28 cellular contexts compared by ENCODE assay signal in genomic region chr6:24340998-24341934, GRCh38. TPM values are rescaled to one million over a fixed set of nuclear protein-coding genes. Genes with fewer than 3 reads are reported as not detected.
DNase-seq lines count a peak whose midpoint lies in the region; ATAC-seq and TF ChIP-seq lines count a peak whose summit lies in the region.
"Had no signal": no experiment of that assay in that cellular context is flagged by ENCODE, and none has a peak within 500 bp of the region (broad histone marks: within the 10 kb centered on the region; RNA-seq: fewer than 3 reads in every experiment).

No MANE protein-coding gene starts in this region.

- DNase-seq in Calu3 (peak; percentile 67), WTC11 (ENCODE audit: low spot score) (no peak), glomerular visceral epithelial cell (ENCODE audit: extremely low spot score) (peak; percentile 82), mucosa of gallbladder (ENCODE audit: low spot score) (peak; percentile 20), NCI-H774 (lab: John Stamatoyannopoulos, UW) (no peak), dedifferentiated amniotic fluid mesenchymal stem cell (ENCODE audit: extremely low spot score) (no peak), superior temporal gyrus (ENCODE audit: extremely low spot score) (no peak)
- no peak for DNase-seq in activated naive CD4-positive, alpha-beta T cell treated with anti-CD3 and anti-CD28 coated beads for 36 hours
- DNase-seq: CD4-positive, CD25-positive, alpha-beta regulatory T cell; DMS79; foreskin keratinocyte; H7; hippocampal formation; mesendoderm; MV-4-11; natural killer cell; NCI-H2081; NCI-H446 treated with DMSO at 0.1 percent for 48 hours; NK-92 treated with Interleukin-12 subunit alpha and Interleukin-12 subunit beta, amount 100 ng/mL, for 24 hours; stimulated activated CD4-positive, alpha-beta T cell treated with anti-CD3 and anti-CD28 coated beads, Interleukin-1b, Interleukin-23, amount 100 ng/mL, for 48 hours; T1000 had no signal

- POLR2A ChIA-PET in WTC11 (lab: Charles Lee): no interaction called here

- CTCF ChIA-PET in Calu3 (lab: Charles Lee) (interaction anchor here (0.6 to 2.2 kb wide), 9 partner anchors 10 to 900 kb away, joined by 3 to 14 read pairs (median 6); partner anchors contain the start of genes DCDC2 and MRS2), WTC11 (lab: Charles Lee) (no interaction called here)
- CTCF ChIA-PET in activated naive CD4-positive, alpha-beta T cell treated with anti-CD3 and anti-CD28 coated beads for 36 hours (lab: Charles Lee): no interaction called here

- H3K4me3 Mint-ChIP-seq in Calu3 (ENCODE audit: low read depth, unreplicated experiment): peak overlapping the region; percentile 27
- no peak overlapping the region for H3K4me3 Mint-ChIP-seq in WTC11
- H3K4me3 Mint-ChIP-seq in activated naive CD4-positive, alpha-beta T cell treated with anti-CD3 and anti-CD28 coated beads for 36 hours: no peak overlapping the region
- H3K4me3 Mint-ChIP-seq: activated naive CD8-positive, alpha-beta T cell; activated T-helper 1 cell treated with anti-CD3 and anti-CD28 coated beads, Interleukin-12 subunit alpha, Interleukin-12 subunit beta, Interleukin-2, Interleukin-4 antibody, amounts not matched to agents 30 ng/mL and 10 ng/mL and 1 ng/mL, durations not matched to agents 14 hours and 24 hours and 36 hours; CD4-positive, CD25-positive, alpha-beta regulatory T cell; natural killer cell; stimulated activated memory B cell treated with anti-CD40 and anti-IgM and Interleukin-4, amounts not matched to agents 10 μg/mL and 1 μg/mL and 100 μg/mL, for 72 hours had no signal

- no TSS peak for BruUV-seq in Calu3 (replicated peaks; lab: Mats Ljungman, UMichigan)

- no peak for ATAC-seq in WTC11
- ATAC-seq: foreskin keratinocyte; natural killer cell; stimulated activated memory B cell treated with anti-CD40 and anti-IgM and Interleukin-4, amounts not matched to agents 10 μg/mL and 1 μg/mL and 100 μg/mL, for 72 hours had no signal

- no peaks in the 10 kb centered on the region for H3K27me3 Mint-ChIP-seq in Calu3 (ENCODE audit: unreplicated experiment)
- peaks cover 6% of the 10 kb centered on the region; the same call in 1 of the 2 replicates for H3K27me3 Mint-ChIP-seq in WTC11 (ENCODE audit: low read depth)
- peaks cover 11% of the 10 kb centered on the region for H3K27me3 Mint-ChIP-seq in activated naive CD4-positive, alpha-beta T cell treated with anti-CD3 and anti-CD28 coated beads for 36 hours (ENCODE audit: low read depth)

- H3K27ac Mint-ChIP-seq in Calu3 (ENCODE audit: unreplicated experiment) (peak overlapping the region; percentile 80), WTC11 (no peak overlapping the region)
- H3K27ac Mint-ChIP-seq in activated naive CD4-positive, alpha-beta T cell treated with anti-CD3 and anti-CD28 coated beads for 36 hours: no peak overlapping the region
- H3K27ac Mint-ChIP-seq: activated naive CD8-positive, alpha-beta T cell; activated T-helper 1 cell treated with anti-CD3 and anti-CD28 coated beads, Interleukin-12 subunit alpha, Interleukin-12 subunit beta, Interleukin-2, Interleukin-4 antibody, amounts not matched to agents 30 ng/mL and 10 ng/mL and 1 ng/mL, durations not matched to agents 14 hours and 24 hours and 36 hours; CD4-positive, CD25-positive, alpha-beta regulatory T cell; natural killer cell; stimulated activated memory B cell treated with anti-CD40 and anti-IgM and Interleukin-4, amounts not matched to agents 10 μg/mL and 1 μg/mL and 100 μg/mL, for 72 hours had no signal

- H3K4me1 Mint-ChIP-seq in Calu3 (ENCODE audit: low read depth, unreplicated experiment) (peaks cover 69% of the 10 kb centered on the region), WTC11 (no peaks in the 10 kb centered on the region)
- H3K4me1 Mint-ChIP-seq in activated naive CD4-positive, alpha-beta T cell treated with anti-CD3 and anti-CD28 coated beads for 36 hours (ENCODE audit: low read depth): no peaks in the 10 kb centered on the region
- H3K4me1 Mint-ChIP-seq: brain; CD4-positive, CD25-positive, alpha-beta regulatory T cell; natural killer cell; stimulated activated memory B cell treated with anti-CD40 and anti-IgM and Interleukin-4, amounts not matched to agents 10 μg/mL and 1 μg/mL and 100 μg/mL, for 72 hours had no signal

- peaks cover 81% of the 10 kb centered on the region for H3K36me3 Mint-ChIP-seq in Calu3 (ENCODE audit: insufficient read depth, unreplicated experiment)
- peaks cover 13% of the 10 kb centered on the region for H3K36me3 Mint-ChIP-seq in WTC11
- H3K36me3 Mint-ChIP-seq in activated naive CD4-positive, alpha-beta T cell treated with anti-CD3 and anti-CD28 coated beads for 36 hours (ENCODE audit: low read depth): no peaks in the 10 kb centered on the region
- H3K36me3 Mint-ChIP-seq: brain; CD4-positive, CD25-positive, alpha-beta regulatory T cell had no signal

- H3K9me3 Mint-ChIP-seq in Calu3 (ENCODE audit: low read depth, unreplicated experiment) (peaks cover 23% of the 10 kb centered on the region), WTC11 (peaks cover 15% of the 10 kb centered on the region)
- H3K9me3 Mint-ChIP-seq in activated naive CD4-positive, alpha-beta T cell treated with anti-CD3 and anti-CD28 coated beads for 36 hours: peaks cover 12% of the 10 kb centered on the region
- H3K9me3 Mint-ChIP-seq: activated T-helper 1 cell treated with anti-CD3 and anti-CD28 coated beads, Interleukin-12 subunit alpha, Interleukin-12 subunit beta, Interleukin-2, Interleukin-4 antibody, amounts not matched to agents 30 ng/mL and 10 ng/mL and 1 ng/mL, durations not matched to agents 14 hours and 24 hours and 36 hours had no signal

- no peak for TF ChIP-seq CTCF in Calu3 (IDR thresholded peaks at IDR 0.05; ENCODE audit: unreplicated experiment)
- no peak for TF ChIP-seq CTCF in WTC11 (IDR thresholded peaks at IDR 0.05)

- intact Hi-C loops in Calu3 (cut with micrococcal nuclease; ENCODE audit: unreplicated experiment): loop anchor here (1.0 to 5.0 kb wide), 3 partner anchors 16 to 58 kb away; no protein-coding TSS in a partner anchor
- intact Hi-C loops in activated naive CD4-positive, alpha-beta T cell treated with anti-CD3 and anti-CD28 coated beads for 36 hours (cut with micrococcal nuclease): no loop called here

TF ChIP-seq in WTC11, 78 proteins besides CTCF, POLR2A, EP300 and RAD21:
- no peak for TF ChIP-seq ZNF121 (CRISPR knock-in tag; IDR thresholded peaks at IDR 0.05)
- no peak for TF ChIP-seq ZNF423 (CRISPR knock-in tag; IDR thresholded peaks at IDR 0.05)
- TF ChIP-seq, protein P1, sequence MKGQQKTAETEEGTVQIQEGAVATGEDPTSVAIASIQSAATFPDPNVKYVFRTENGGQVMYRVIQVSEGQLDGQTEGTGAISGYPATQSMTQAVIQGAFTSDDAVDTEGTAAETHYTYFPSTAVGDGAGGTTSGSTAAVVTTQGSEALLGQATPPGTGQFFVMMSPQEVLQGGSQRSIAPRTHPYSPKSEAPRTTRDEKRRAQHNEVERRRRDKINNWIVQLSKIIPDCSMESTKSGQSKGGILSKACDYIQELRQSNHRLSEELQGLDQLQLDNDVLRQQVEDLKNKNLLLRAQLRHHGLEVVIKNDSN (CRISPR knock-in tag; IDR thresholded peaks at IDR 0.05): no peak
- TF ChIP-seq, protein P2, sequence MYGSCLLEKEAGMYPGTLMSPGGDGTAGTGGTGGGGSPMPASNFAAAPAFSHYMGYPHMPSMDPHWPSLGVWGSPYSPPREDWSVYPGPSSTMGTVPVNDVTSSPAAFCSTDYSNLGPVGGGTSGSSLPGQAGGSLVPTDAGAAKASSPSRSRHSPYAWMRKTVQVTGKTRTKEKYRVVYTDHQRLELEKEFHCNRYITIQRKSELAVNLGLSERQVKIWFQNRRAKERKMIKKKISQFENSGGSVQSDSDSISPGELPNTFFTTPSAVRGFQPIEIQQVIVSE (CRISPR knock-in tag; IDR thresholded peaks at IDR 0.05; ENCODE audit: borderline replicate concordance): no peak
- TF ChIP-seq, protein P3, sequence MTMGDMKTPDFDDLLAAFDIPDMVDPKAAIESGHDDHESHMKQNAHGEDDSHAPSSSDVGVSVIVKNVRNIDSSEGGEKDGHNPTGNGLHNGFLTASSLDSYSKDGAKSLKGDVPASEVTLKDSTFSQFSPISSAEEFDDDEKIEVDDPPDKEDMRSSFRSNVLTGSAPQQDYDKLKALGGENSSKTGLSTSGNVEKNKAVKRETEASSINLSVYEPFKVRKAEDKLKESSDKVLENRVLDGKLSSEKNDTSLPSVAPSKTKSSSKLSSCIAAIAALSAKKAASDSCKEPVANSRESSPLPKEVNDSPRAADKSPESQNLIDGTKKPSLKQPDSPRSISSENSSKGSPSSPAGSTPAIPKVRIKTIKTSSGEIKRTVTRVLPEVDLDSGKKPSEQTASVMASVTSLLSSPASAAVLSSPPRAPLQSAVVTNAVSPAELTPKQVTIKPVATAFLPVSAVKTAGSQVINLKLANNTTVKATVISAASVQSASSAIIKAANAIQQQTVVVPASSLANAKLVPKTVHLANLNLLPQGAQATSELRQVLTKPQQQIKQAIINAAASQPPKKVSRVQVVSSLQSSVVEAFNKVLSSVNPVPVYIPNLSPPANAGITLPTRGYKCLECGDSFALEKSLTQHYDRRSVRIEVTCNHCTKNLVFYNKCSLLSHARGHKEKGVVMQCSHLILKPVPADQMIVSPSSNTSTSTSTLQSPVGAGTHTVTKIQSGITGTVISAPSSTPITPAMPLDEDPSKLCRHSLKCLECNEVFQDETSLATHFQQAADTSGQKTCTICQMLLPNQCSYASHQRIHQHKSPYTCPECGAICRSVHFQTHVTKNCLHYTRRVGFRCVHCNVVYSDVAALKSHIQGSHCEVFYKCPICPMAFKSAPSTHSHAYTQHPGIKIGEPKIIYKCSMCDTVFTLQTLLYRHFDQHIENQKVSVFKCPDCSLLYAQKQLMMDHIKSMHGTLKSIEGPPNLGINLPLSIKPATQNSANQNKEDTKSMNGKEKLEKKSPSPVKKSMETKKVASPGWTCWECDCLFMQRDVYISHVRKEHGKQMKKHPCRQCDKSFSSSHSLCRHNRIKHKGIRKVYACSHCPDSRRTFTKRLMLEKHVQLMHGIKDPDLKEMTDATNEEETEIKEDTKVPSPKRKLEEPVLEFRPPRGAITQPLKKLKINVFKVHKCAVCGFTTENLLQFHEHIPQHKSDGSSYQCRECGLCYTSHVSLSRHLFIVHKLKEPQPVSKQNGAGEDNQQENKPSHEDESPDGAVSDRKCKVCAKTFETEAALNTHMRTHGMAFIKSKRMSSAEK (CRISPR knock-in tag; IDR thresholded peaks at IDR 0.05; ENCODE audit: borderline replicate concordance): no peak
- no peak for TF ChIP-seq ELF4 (CRISPR knock-in tag; IDR thresholded peaks at IDR 0.05; ENCODE audit: low read depth)
- TF ChIP-seq GABPB1 (CRISPR knock-in tag; IDR thresholded peaks at IDR 0.05): peak; percentile 53; the same call in 1 of the 2 replicates

RNA-seq across cellular contexts. Expression of gene DCDC2, which starts 16.6 kb away (rescaled TPM):
- total RNA-seq in Calu3 (2022): 80.4 and 91.8 TPM in 2 replicates
- 1.4 to 3.2 TPM (median 1.8 TPM) in 3 replicates for total RNA-seq in WTC11 (2021)
- total RNA-seq in mucosa of gallbladder: 33.8 TPM
- total RNA-seq in activated naive CD4-positive, alpha-beta T cell treated with anti-CD3 and anti-CD28 coated beads for 36 hours: not detected
- total RNA-seq: activated T-helper 1 cell treated with anti-CD3 and anti-CD28 coated beads, Interleukin-12 subunit alpha, Interleukin-12 subunit beta, Interleukin-2, Interleukin-4 antibody, amounts not matched to agents 30 ng/mL and 10 ng/mL and 1 ng/mL, durations not matched to agents 14 hours and 24 hours and 36 hours; CD4-positive, CD25-positive, alpha-beta regulatory T cell; H7; natural killer cell; RPMI7951; skeletal muscle tissue; thoracic aorta had no signal

Comparison
In these comparisons a context has a peak if more than half of its experiments do, and no peak if none do; other contexts are left out.
1. DNase-seq: peak in Calu3 (single experiment), glomerular visceral epithelial cell (single experiment) and mucosa of gallbladder (single experiment); none in WTC11 (single experiment), NCI-H774 (single experiment), activated naive CD4-positive, alpha-beta T cell treated with anti-CD3 and anti-CD28 coated beads for 36 hours (single experiment), dedifferentiated amniotic fluid mesenchymal stem cell (single experiment) and superior temporal gyrus (single experiment).